ENCODE assay signal across 1 cellular context in the genomic region with DNA sequence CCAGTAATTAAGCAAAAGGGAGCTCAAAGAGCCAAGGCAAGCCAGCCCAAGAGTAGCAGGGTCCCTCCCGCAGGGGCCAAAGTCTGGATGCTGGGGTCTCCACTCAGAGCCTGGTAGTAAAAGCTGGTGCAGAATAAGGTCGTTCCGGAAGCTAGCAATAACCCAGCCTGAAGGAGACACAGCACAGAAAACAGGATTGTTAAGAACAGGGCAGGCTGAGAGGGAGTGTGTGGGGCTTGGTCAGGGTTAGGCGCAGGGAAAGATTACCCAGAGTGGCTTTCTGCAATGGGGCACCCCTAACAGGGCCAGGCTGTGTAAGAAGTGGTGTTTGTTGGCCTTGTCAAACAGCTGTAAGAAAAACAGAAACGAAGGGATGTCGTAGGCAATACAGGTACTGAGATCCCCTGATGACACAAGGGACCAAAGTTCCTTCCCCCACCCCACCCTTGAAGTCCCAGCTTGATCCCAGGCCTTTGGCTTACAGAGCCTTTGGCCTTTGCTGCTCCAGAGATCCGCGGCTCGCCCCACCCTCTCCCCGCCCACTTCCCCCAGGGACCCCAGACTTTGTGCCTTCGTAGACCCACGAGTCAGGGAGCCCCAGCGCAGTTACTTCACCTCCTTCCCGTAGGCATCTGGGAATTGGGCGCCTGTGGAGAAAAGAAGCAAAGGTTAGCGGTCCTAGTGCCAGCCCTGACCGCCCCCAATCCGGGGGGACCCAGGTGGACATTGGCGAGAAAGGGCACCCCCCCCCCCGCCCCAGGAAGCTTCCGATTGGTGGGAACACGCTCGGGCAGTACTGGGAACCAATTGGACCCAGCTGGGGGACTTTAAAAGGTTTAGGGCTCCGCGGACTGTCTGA.
TF ChIP-seq lines count a peak whose summit lies in the region.

No MANE protein-coding gene starts in this region.

TF ChIP-seq in HepG2, 621 proteins besides CTCF, POLR2A, EP300 and RAD21 (continued from another document and continues in another):
- TF ChIP-seq TBL1XR1 (IDR thresholded peaks at IDR 0.05; ENCODE audit: borderline replicate concordance, low read length, partially characterized antibody) (no peak), SATB2 (CRISPR knock-in tag; IDR thresholded peaks at IDR 0.05) (no peak), ZNF674 (CRISPR knock-in tag; IDR thresholded peaks at IDR 0.05; ENCODE audit: low read depth) (no peak), ZSCAN22 (CRISPR knock-in tag; IDR thresholded peaks at IDR 0.05) (no peak), RARA (CRISPR knock-in tag; IDR thresholded peaks at IDR 0.05) (peak; percentile 31; the same call in 1 of the 2 replicates), KLF12 (CRISPR knock-in tag; IDR thresholded peaks at IDR 0.05; ENCODE audit: borderline replicate concordance) (peak; percentile 7; the same call in 1 of the 2 replicates), TBP (CRISPR knock-in tag; IDR thresholded peaks at IDR 0.05) (no peak), ZNF143 (CRISPR knock-in tag; IDR thresholded peaks at IDR 0.05) (0 out of 2 replicates have a peak, but pooled peaks have one; percentile 10), ZNF383 (CRISPR knock-in tag; IDR thresholded peaks at IDR 0.05; ENCODE audit: borderline replicate concordance) (no peak), TP53 (CRISPR knock-in tag; conservative IDR thresholded peaks at IDR 0.05) (0 out of 2 replicates have a peak, but pooled peaks have one; percentile 6), PHB2 (IDR thresholded peaks at IDR 0.05; ENCODE audit: partially characterized antibody) (no peak), RBM22 (optimal IDR thresholded peaks at IDR 0.05; ENCODE audit: low read length) (peak; percentile 28), CENPT (CRISPR knock-in tag; IDR thresholded peaks at IDR 0.05; ENCODE audit: low read depth) (no peak), SP4 (CRISPR knock-in tag; IDR thresholded peaks at IDR 0.05) (0 out of 2 replicates have a peak, but pooled peaks have one; percentile 35), NAIF1 (CRISPR knock-in tag; IDR thresholded peaks at IDR 0.05; ENCODE audit: borderline replicate concordance) (0 out of 2 replicates have a peak, but pooled peaks have one; percentile 55), TBX2 (CRISPR knock-in tag; IDR thresholded peaks at IDR 0.05; ENCODE audit: borderline replicate concordance) (0 out of 2 replicates have a peak, but pooled peaks have one; percentile 9), SSRP1 (CRISPR knock-in tag; IDR thresholded peaks at IDR 0.05) (peak; percentile 74; the same call in 1 of the 2 replicates)
- TF ChIP-seq, protein P1, sequence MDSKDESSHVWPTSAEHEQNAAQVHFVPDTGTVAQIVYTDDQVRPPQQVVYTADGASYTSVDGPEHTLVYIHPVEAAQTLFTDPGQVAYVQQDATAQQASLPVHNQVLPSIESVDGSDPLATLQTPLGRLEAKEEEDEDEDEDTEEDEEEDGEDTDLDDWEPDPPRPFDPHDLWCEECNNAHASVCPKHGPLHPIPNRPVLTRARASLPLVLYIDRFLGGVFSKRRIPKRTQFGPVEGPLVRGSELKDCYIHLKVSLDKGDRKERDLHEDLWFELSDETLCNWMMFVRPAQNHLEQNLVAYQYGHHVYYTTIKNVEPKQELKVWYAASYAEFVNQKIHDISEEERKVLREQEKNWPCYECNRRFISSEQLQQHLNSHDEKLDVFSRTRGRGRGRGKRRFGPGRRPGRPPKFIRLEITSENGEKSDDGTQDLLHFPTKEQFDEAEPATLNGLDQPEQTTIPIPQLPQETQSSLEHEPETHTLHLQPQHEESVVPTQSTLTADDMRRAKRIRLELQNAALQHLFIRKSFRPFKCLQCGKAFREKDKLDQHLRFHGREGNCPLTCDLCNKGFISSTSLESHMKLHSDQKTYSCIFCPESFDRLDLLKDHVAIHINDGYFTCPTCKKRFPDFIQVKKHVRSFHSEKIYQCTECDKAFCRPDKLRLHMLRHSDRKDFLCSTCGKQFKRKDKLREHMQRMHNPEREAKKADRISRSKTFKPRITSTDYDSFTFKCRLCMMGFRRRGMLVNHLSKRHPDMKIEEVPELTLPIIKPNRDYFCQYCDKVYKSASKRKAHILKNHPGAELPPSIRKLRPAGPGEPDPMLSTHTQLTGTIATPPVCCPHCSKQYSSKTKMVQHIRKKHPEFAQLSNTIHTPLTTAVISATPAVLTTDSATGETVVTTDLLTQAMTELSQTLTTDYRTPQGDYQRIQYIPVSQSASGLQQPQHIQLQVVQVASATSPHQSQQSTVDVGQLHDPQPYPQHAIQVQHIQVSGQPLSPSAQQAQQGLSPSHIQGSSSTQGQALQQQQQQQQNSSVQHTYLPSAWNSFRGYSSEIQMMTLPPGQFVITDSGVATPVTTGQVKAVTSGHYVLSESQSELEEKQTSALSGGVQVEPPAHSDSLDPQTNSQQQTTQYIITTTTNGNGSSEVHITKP (CRISPR knock-in tag; IDR thresholded peaks at IDR 0.05; ENCODE audit: low read depth) = 0 out of 2 replicates have a peak, but pooled peaks have one; percentile 41
- TF ChIP-seq, protein P2, sequence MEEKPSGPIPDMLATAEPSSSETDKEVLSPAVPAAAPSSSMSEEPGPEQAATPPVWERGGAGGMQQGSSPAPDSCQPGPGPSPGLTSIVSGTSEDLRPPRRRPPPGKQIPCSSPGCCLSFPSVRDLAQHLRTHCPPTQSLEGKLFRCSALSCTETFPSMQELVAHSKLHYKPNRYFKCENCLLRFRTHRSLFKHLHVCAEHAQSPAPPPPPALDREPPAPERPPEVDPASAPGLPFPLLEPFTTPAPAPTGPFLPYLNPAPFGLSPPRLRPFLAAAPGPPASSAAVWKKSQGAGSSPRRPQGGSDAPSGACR (CRISPR knock-in tag; IDR thresholded peaks at IDR 0.05) = peak; percentile 59; the same call in 1 of the 2 replicates
- TF ChIP-seq, protein P3, sequence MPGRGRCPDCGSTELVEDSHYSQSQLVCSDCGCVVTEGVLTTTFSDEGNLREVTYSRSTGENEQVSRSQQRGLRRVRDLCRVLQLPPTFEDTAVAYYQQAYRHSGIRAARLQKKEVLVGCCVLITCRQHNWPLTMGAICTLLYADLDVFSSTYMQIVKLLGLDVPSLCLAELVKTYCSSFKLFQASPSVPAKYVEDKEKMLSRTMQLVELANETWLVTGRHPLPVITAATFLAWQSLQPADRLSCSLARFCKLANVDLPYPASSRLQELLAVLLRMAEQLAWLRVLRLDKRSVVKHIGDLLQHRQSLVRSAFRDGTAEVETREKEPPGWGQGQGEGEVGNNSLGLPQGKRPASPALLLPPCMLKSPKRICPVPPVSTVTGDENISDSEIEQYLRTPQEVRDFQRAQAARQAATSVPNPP (CRISPR knock-in tag; IDR thresholded peaks at IDR 0.05) = 0 out of 2 replicates have a peak, but pooled peaks have one; percentile 15
- TF ChIP-seq, protein P4, sequence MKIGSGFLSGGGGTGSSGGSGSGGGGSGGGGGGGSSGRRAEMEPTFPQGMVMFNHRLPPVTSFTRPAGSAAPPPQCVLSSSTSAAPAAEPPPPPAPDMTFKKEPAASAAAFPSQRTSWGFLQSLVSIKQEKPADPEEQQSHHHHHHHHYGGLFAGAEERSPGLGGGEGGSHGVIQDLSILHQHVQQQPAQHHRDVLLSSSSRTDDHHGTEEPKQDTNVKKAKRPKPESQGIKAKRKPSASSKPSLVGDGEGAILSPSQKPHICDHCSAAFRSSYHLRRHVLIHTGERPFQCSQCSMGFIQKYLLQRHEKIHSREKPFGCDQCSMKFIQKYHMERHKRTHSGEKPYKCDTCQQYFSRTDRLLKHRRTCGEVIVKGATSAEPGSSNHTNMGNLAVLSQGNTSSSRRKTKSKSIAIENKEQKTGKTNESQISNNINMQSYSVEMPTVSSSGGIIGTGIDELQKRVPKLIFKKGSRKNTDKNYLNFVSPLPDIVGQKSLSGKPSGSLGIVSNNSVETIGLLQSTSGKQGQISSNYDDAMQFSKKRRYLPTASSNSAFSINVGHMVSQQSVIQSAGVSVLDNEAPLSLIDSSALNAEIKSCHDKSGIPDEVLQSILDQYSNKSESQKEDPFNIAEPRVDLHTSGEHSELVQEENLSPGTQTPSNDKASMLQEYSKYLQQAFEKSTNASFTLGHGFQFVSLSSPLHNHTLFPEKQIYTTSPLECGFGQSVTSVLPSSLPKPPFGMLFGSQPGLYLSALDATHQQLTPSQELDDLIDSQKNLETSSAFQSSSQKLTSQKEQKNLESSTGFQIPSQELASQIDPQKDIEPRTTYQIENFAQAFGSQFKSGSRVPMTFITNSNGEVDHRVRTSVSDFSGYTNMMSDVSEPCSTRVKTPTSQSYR (CRISPR knock-in tag; IDR thresholded peaks at IDR 0.05; ENCODE audit: borderline replicate concordance) = peak; percentile 54; the same call in 1 of the 2 replicates
- TF ChIP-seq, protein P5, sequence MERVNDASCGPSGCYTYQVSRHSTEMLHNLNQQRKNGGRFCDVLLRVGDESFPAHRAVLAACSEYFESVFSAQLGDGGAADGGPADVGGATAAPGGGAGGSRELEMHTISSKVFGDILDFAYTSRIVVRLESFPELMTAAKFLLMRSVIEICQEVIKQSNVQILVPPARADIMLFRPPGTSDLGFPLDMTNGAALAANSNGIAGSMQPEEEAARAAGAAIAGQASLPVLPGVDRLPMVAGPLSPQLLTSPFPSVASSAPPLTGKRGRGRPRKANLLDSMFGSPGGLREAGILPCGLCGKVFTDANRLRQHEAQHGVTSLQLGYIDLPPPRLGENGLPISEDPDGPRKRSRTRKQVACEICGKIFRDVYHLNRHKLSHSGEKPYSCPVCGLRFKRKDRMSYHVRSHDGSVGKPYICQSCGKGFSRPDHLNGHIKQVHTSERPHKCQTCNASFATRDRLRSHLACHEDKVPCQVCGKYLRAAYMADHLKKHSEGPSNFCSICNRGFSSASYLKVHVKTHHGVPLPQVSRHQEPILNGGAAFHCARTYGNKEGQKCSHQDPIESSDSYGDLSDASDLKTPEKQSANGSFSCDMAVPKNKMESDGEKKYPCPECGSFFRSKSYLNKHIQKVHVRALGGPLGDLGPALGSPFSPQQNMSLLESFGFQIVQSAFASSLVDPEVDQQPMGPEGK (CRISPR knock-in tag; IDR thresholded peaks at IDR 0.05) = peak; percentile 81
- TF ChIP-seq, protein P6, sequence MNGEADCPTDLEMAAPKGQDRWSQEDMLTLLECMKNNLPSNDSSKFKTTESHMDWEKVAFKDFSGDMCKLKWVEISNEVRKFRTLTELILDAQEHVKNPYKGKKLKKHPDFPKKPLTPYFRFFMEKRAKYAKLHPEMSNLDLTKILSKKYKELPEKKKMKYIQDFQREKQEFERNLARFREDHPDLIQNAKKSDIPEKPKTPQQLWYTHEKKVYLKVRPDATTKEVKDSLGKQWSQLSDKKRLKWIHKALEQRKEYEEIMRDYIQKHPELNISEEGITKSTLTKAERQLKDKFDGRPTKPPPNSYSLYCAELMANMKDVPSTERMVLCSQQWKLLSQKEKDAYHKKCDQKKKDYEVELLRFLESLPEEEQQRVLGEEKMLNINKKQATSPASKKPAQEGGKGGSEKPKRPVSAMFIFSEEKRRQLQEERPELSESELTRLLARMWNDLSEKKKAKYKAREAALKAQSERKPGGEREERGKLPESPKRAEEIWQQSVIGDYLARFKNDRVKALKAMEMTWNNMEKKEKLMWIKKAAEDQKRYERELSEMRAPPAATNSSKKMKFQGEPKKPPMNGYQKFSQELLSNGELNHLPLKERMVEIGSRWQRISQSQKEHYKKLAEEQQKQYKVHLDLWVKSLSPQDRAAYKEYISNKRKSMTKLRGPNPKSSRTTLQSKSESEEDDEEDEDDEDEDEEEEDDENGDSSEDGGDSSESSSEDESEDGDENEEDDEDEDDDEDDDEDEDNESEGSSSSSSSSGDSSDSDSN (CRISPR knock-in tag; IDR thresholded peaks at IDR 0.05) = peak; percentile 61
- TF ChIP-seq, protein P7, sequence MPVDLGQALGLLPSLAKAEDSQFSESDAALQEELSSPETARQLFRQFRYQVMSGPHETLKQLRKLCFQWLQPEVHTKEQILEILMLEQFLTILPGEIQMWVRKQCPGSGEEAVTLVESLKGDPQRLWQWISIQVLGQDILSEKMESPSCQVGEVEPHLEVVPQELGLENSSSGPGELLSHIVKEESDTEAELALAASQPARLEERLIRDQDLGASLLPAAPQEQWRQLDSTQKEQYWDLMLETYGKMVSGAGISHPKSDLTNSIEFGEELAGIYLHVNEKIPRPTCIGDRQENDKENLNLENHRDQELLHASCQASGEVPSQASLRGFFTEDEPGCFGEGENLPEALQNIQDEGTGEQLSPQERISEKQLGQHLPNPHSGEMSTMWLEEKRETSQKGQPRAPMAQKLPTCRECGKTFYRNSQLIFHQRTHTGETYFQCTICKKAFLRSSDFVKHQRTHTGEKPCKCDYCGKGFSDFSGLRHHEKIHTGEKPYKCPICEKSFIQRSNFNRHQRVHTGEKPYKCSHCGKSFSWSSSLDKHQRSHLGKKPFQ (CRISPR knock-in tag; IDR thresholded peaks at IDR 0.05; ENCODE audit: insufficient replicate concordance) = no peak
- TF ChIP-seq, protein P8, sequence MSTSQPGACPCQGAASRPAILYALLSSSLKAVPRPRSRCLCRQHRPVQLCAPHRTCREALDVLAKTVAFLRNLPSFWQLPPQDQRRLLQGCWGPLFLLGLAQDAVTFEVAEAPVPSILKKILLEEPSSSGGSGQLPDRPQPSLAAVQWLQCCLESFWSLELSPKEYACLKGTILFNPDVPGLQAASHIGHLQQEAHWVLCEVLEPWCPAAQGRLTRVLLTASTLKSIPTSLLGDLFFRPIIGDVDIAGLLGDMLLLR (CRISPR knock-in tag; IDR thresholded peaks at IDR 0.05) = no peak
- TF ChIP-seq, protein P9, sequence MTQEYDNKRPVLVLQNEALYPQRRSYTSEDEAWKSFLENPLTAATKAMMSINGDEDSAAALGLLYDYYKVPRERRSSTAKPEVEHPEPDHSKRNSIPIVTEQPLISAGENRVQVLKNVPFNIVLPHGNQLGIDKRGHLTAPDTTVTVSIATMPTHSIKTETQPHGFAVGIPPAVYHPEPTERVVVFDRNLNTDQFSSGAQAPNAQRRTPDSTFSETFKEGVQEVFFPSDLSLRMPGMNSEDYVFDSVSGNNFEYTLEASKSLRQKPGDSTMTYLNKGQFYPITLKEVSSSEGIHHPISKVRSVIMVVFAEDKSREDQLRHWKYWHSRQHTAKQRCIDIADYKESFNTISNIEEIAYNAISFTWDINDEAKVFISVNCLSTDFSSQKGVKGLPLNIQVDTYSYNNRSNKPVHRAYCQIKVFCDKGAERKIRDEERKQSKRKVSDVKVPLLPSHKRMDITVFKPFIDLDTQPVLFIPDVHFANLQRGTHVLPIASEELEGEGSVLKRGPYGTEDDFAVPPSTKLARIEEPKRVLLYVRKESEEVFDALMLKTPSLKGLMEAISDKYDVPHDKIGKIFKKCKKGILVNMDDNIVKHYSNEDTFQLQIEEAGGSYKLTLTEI (CRISPR knock-in tag; conservative IDR thresholded peaks at IDR 0.05) = no peak
